ENCODE assay signal across 9 cellular contexts in genomic region chr13:30346789-30347167, GRCh38. TPM values are rescaled to one million over a fixed set of nuclear protein-coding genes. Genes with fewer than 3 reads are reported as not detected.
DNase-seq lines count a peak whose midpoint lies in the region; ATAC-seq lines count a peak whose summit lies in the region.
"Had no signal": no experiment of that assay in that cellular context is flagged by ENCODE, and none has a peak within 500 bp of the region (broad histone marks: within the 10 kb centered on the region; RNA-seq: fewer than 3 reads in every experiment).

No MANE protein-coding gene starts in this region.

- H3K36me3 Mint-ChIP-seq in activated T-cell treated with anti-CD3 and anti-CD28 coated beads, Interleukin-2, amount 50 U/mL, for 72 hours (ENCODE audit: insufficient read depth in 2 of 2) = peaks cover 2 to 4% of the 10 kb centered on the region in 2 donors
- H3K36me3 Mint-ChIP-seq in activated CD4-positive, alpha-beta memory T cell treated with anti-CD3 and anti-CD28 coated beads, Interleukin-2, amount 10 ng/mL, durations not matched to agents 7 days and 5 days (ENCODE audit: low read depth) = peaks cover 45% of the 10 kb centered on the region

- H3K9me3 Mint-ChIP-seq in activated T-cell treated with anti-CD3 and anti-CD28 coated beads, Interleukin-2, amount 50 U/mL, for 72 hours = peaks cover 0 to 6% of the 10 kb centered on the region in 2 donors
- peaks cover 9% of the 10 kb centered on the region for H3K9me3 Mint-ChIP-seq in activated CD4-positive, alpha-beta memory T cell treated with anti-CD3 and anti-CD28 coated beads, Interleukin-2, amount 10 ng/mL, durations not matched to agents 7 days and 5 days

- H3K4me3 Mint-ChIP-seq in activated T-cell treated with anti-CD3 and anti-CD28 coated beads, Interleukin-2, amount 50 U/mL, for 72 hours = peak overlapping the region; percentile 59 to 75
- H3K4me3 Mint-ChIP-seq in activated CD4-positive, alpha-beta memory T cell treated with anti-CD3 and anti-CD28 coated beads, Interleukin-2, amount 10 ng/mL, durations not matched to agents 7 days and 5 days = peak overlapping the region; percentile 38

- CTCF ChIA-PET in activated CD4-positive, alpha-beta memory T cell treated with anti-CD3 and anti-CD28 coated beads, Interleukin-2, amount 10 ng/mL, durations not matched to agents 7 days and 5 days (lab: Charles Lee) = interaction anchor here (1.1 to 3.3 kb wide), 8 partner anchors 9 to 215 kb away, joined by 3 to 23 read pairs (median 6); partner anchors contain the start of gene KATNAL1

- POLR2A ChIA-PET in activated CD4-positive, alpha-beta memory T cell treated with anti-CD3 and anti-CD28 coated beads, Interleukin-2, amount 10 ng/mL, durations not matched to agents 7 days and 5 days (lab: Charles Lee) = interaction anchor here (0.8 to 5.0 kb wide), 9 partner anchors 10 to 271 kb away, joined by 3 to 75 read pairs (median 4); partner anchors contain the start of genes KATNAL1 and USPL1

- peaks cover 31% of the 10 kb centered on the region for H3K4me1 Mint-ChIP-seq in activated T-cell treated with anti-CD3 and anti-CD28 coated beads, Interleukin-2, amount 50 U/mL, for 72 hours (ENCODE audit: low read depth)
- H3K4me1 Mint-ChIP-seq in activated CD4-positive, alpha-beta memory T cell treated with anti-CD3 and anti-CD28 coated beads, Interleukin-2, amount 10 ng/mL, durations not matched to agents 7 days and 5 days = peaks cover 37% of the 10 kb centered on the region

- peak overlapping the region; percentile 84 for H3K27ac Mint-ChIP-seq in activated T-cell treated with anti-CD3 and anti-CD28 coated beads, Interleukin-2, amount 50 U/mL, for 72 hours
- peak overlapping the region; percentile 60 for H3K27ac Mint-ChIP-seq in activated CD4-positive, alpha-beta memory T cell treated with anti-CD3 and anti-CD28 coated beads, Interleukin-2, amount 10 ng/mL, durations not matched to agents 7 days and 5 days

- H3K27me3 Mint-ChIP-seq in activated T-cell treated with anti-CD3 and anti-CD28 coated beads, Interleukin-2, amount 50 U/mL, for 72 hours (ENCODE audit: low read depth) = no peaks in the 10 kb centered on the region
- H3K27me3 Mint-ChIP-seq in activated CD4-positive, alpha-beta memory T cell treated with anti-CD3 and anti-CD28 coated beads, Interleukin-2, amount 10 ng/mL, durations not matched to agents 7 days and 5 days = no peaks in the 10 kb centered on the region

- ATAC-seq in activated T-cell treated with anti-CD3 and anti-CD28 coated beads, Interleukin-2, amount 50 U/mL, for 72 hours (replicated peaks in 1 of 2) = peak; percentile 53 to 65
- ATAC-seq in HG02763 (IDR thresholded peaks at IDR 0.05; ENCODE audit: unreplicated experiment) (peak; percentile 24), HG03521 (IDR thresholded peaks at IDR 0.05; ENCODE audit: unreplicated experiment) (no peak)
- ATAC-seq in stimulated activated naive CD8-positive, alpha-beta T cell treated with anti-CD3 and anti-CD28 coated beads, Interleukin-15, Interleukin-2, amounts not matched to agents 100 U/mL and 50 U/mL, for 24 hours = peak; percentile 45

- DNase-seq in activated T-cell treated with anti-CD3 and anti-CD28 coated beads, Interleukin-2, amount 50 U/mL, for 72 hours = no peak
- DNase-seq in activated T-cell treated with anti-CD3 and anti-CD28 coated beads, Interleukin-2, amount 50 U/mL, for 1 hour = no peak
- DNase-seq in activated CD4-positive, alpha-beta memory T cell treated with anti-CD3 and anti-CD28 coated beads, Interleukin-2, amount 10 ng/mL, durations not matched to agents 7 days and 5 days = peak; percentile 27
- no peak for DNase-seq in stimulated activated naive CD8-positive, alpha-beta T cell treated with anti-CD3 and anti-CD28 coated beads, Interleukin-15, Interleukin-2, amounts not matched to agents 100 U/mL and 50 U/mL, for 24 hours
- DNase-seq in NCI-H1930 (lab: John Stamatoyannopoulos, UW) (no peak), NCI-H1105 treated with DMSO at 0.1 percent for 48 hours (lab: John Stamatoyannopoulos, UW) (no peak)
- DNase-seq: NCI-H2081 treated with DMSO at 0.1 percent for 48 hours had no signal

RNA-seq across cellular contexts. Expression of gene KATNAL1, which starts 39.4 kb away (rescaled TPM):
- 10 to 100 TPM; 17.9 to 25.5 TPM for total RNA-seq in activated T-cell treated with anti-CD3 and anti-CD28 coated beads, Interleukin-2, amount 50 U/mL, for 72 hours
- 10 to 100 TPM; 27.8 to 29.4 TPM for total RNA-seq in activated CD4-positive, alpha-beta memory T cell treated with anti-CD3 and anti-CD28 coated beads, Interleukin-2, amount 10 ng/mL, durations not matched to agents 7 days and 5 days
